12 cellular contexts compared by ENCODE assay signal in the genomic region with DNA sequence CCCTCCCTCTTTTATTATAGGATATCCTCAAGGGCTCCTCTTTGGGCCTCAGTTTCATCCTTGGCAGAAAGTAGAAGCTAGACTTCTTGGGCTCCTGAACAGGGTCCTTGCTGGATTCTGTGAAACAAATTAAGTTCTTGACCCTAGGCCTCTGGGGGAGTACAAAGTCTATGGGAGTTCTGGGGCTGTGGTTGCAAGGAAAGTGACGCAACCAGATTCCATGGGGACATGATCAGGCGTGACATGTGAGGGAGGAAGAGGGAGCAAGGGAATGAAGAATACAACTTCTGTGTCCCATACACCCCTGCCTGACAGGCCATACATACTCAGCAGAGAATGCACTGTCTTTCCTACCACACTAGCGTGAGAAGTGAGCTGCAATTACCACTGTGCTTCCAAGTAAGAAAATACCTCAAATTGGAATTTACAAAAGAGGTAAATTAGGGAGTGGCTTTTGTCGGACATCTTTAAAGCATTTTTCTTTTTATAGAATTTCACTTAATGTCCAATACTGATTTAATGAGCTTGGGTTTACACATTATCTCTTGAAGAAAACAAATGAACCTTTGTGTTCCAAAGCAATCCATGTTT. TPM values are rescaled to one million over a fixed set of nuclear protein-coding genes. Genes with fewer than 3 reads are reported as not detected.
DNase-seq lines count a peak whose midpoint lies in the region; ATAC-seq, FAIRE-seq and TF ChIP-seq lines count a peak whose summit lies in the region.
"Had no signal": no experiment of that assay in that cellular context is flagged by ENCODE, and none has a peak within 500 bp of the region (broad histone marks: within the 10 kb centered on the region; RNA-seq: fewer than 3 reads in every experiment).

No MANE protein-coding gene starts in this region.

- H3K4ac ChIP-seq in H1 (replicated peaks; ENCODE audit: insufficient read length, low read depth, low read length) = peak overlapping the region; percentile 30

- peaks cover 6% of the 10 kb centered on the region for H3F3A ChIP-seq in SK-N-SH (replicated peaks; ENCODE audit: insufficient read depth)

- POLR2A ChIA-PET in SK-N-SH (lab: Yijun Ruan, JAX) (no interaction called here), H1 (lab: Charles Lee; ENCODE audit: partially characterized antibody) (interaction anchor here (0.7 to 2.1 kb wide), 5 partner anchors 9 to 38 kb away, joined by 3 to 4 read pairs (median 4); a partner anchor contains a TSS)

- H4K91ac ChIP-seq in H1 (replicated peaks; ENCODE audit: insufficient read length, low read length) = no peak overlapping the region

- H3K27me3 ChIP-seq in SK-N-SH (ENCODE audit: insufficient read depth) (no peaks in the 10 kb centered on the region), H1 (replicated peaks in 1 of 4; ENCODE audit: control insufficient read depth in 3 of 4, extremely low read depth in 1 of 4, insufficient read depth in 3 of 4, low read length in 3 of 4) (no peaks in the 10 kb centered on the region), lower lobe of right lung (ENCODE audit: low read depth) (no peaks in the 10 kb centered on the region), tibial nerve (no peaks in the 10 kb centered on the region), gastroesophageal sphincter (no peaks in the 10 kb centered on the region)
- H3K27me3 ChIP-seq: esophagus muscularis mucosa had no signal

- no peak overlapping the region for H2BK15ac ChIP-seq in H1 (ENCODE audit: low read length)

- H3K14ac ChIP-seq in H1 (ENCODE audit: insufficient read length) = no peak overlapping the region

- H3K9me2 ChIP-seq in SK-N-SH = no peaks in the 10 kb centered on the region

- peaks cover 2% of the 10 kb centered on the region; the same call in 1 of the 2 replicates for H3K79me1 ChIP-seq in H1 (ENCODE audit: low read depth, low read length)

- H3K36me3 ChIP-seq in SK-N-SH (replicated peaks in 1 of 2; ENCODE audit: control insufficient read depth in 1 of 2, insufficient read depth in 2 of 2, low read length in 1 of 2) = peaks cover 2 to 3% of the 10 kb centered on the region in 2 experiments
- no peaks in the 10 kb centered on the region for H3K36me3 ChIP-seq in H1 (ENCODE audit: control insufficient read depth in 2 of 4, insufficient read depth in 4 of 4, low read length in 3 of 4)
- no peaks in the 10 kb centered on the region for H3K36me3 ChIP-seq in lower lobe of right lung
- no peaks in the 10 kb centered on the region for H3K36me3 ChIP-seq in tibial nerve
- H3K36me3 ChIP-seq in gastroesophageal sphincter = no peaks in the 10 kb centered on the region
- H3K36me3 ChIP-seq: esophagus muscularis mucosa had no signal

- H3K9me3 ChIP-seq in SK-N-SH (no peaks in the 10 kb centered on the region), H1 (ENCODE audit: insufficient read depth in 2 of 2, low read depth in 1 of 2, low read length in 1 of 2) (no peaks in the 10 kb centered on the region), lower lobe of right lung (no peaks in the 10 kb centered on the region), tibial nerve (no peaks in the 10 kb centered on the region), gastroesophageal sphincter (no peaks in the 10 kb centered on the region)
- H3K9me3 ChIP-seq: esophagus muscularis mucosa had no signal

- TF ChIP-seq EP300 in SK-N-SH (IDR thresholded peaks at IDR 0.05; ENCODE audit: borderline replicate concordance in 1 of 2, low read depth in 1 of 2, low read length in 1 of 2) (no peak), H1 (IDR thresholded peaks at IDR 0.05; ENCODE audit: borderline replicate concordance in 1 of 2, low read depth in 2 of 2, low read length in 2 of 2) (no peak), tibial nerve (IDR thresholded peaks at IDR 0.05) (no peak), gastroesophageal sphincter (IDR thresholded peaks at IDR 0.05) (no peak)

- no peak for TF ChIP-seq CTCF in SK-N-SH (IDR thresholded peaks at IDR 0.05)
- TF ChIP-seq CTCF in H1 (IDR thresholded peaks at IDR 0.05; ENCODE audit: control extremely low read depth in 1 of 3, insufficient read depth in 1 of 3, low read depth in 1 of 3, low read length in 3 of 3) = no peak
- no peak for TF ChIP-seq CTCF in lower lobe of right lung (IDR thresholded peaks at IDR 0.05)
- TF ChIP-seq CTCF in tibial nerve (IDR thresholded peaks at IDR 0.05) = no peak
- TF ChIP-seq CTCF in gastroesophageal sphincter (IDR thresholded peaks at IDR 0.05) = no peak

- FAIRE-seq in H1 (lab: Jason Lieb, UNC) = no peak

- H3K4me3 ChIP-seq in SK-N-SH (ENCODE audit: low read depth in 2 of 2, low read length in 1 of 2) (peak overlapping the region in 1 of 2 experiments; percentile 80; a peak in 2 of 4 replicates), H1 (ENCODE audit: extremely low read depth in 1 of 4, insufficient read depth in 2 of 4, low read depth in 3 of 4, low read length in 4 of 4) (no peak overlapping the region), lower lobe of right lung (no peak overlapping the region), tibial nerve (no peak overlapping the region), gastroesophageal sphincter (no peak overlapping the region)
- H3K4me3 ChIP-seq: esophagus muscularis mucosa had no signal

- no peak for DNase-seq in SK-N-SH
- no peak for DNase-seq in H1 (ENCODE audit: low read depth in 1 of 2, low spot score in 2 of 2)
- DNase-seq in lower lobe of right lung = no peak
- no peak for DNase-seq in tibial nerve (ENCODE audit: low spot score in 2 of 2)
- DNase-seq in activated CD4-positive, alpha-beta T cell treated with anti-CD3 and anti-CD28 coated beads, Interleukin-2, amount 50 U/mL, for 1 hour = no peak
- DNase-seq in Kasumi-1 (lab: John Stamatoyannopoulos, UW) = no peak
- DNase-seq: amygdala, retina had no signal

- H2AK5ac ChIP-seq in H1 (ENCODE audit: low read depth, low read length) = 0 out of 2 replicates have a peak overlapping the region, but pooled peaks have one; percentile 32

- H3K18ac ChIP-seq in H1 (ENCODE audit: extremely low read depth, low read length) = no peak overlapping the region

- H3K4me1 ChIP-seq in SK-N-SH (ENCODE audit: control insufficient read depth in 1 of 2, insufficient read depth in 2 of 2, low read depth in 1 of 2, low read length in 1 of 2) (peaks cover 0 to 49% of the 10 kb centered on the region in 2 experiments; a peak in 2 of 4 replicates), H1 (replicated peaks in 1 of 4; ENCODE audit: control insufficient read depth in 3 of 4, insufficient read depth in 4 of 4, low read length in 3 of 4) (peaks cover 0 to 14% (median 6%) of the 10 kb centered on the region in 4 experiments; a peak in 6 of 7 replicates), lower lobe of right lung (peaks cover 70% of the 10 kb centered on the region), tibial nerve (peaks cover 0 to 54% (median 15%) of the 10 kb centered on the region in 4 donors), gastroesophageal sphincter (peaks cover 0 to 51% (median 10%) of the 10 kb centered on the region in 3 donors)

- H3K23me2 ChIP-seq in H1 (ENCODE audit: low read depth, low read length) = no peaks in the 10 kb centered on the region

- H3K4me2 ChIP-seq in SK-N-SH (peak overlapping the region; percentile 95), H1 (ENCODE audit: insufficient read depth in 1 of 2, low read depth in 2 of 2, low read length in 2 of 2) (no peak overlapping the region)

- peaks cover 98% of the 10 kb centered on the region for H3K79me2 ChIP-seq in SK-N-SH (ENCODE audit: insufficient read depth)
- H3K79me2 ChIP-seq in H1 (ENCODE audit: control insufficient read depth in 1 of 2, insufficient read depth in 2 of 2, low read length in 2 of 2) = no peaks in the 10 kb centered on the region

- H2BK5ac ChIP-seq in H1 (ENCODE audit: low read depth, low read length) = no peak overlapping the region

- TF ChIP-seq POLR2A in H1 (IDR thresholded peaks at IDR 0.05; ENCODE audit: control extremely low read depth in 1 of 2, low read depth in 2 of 2, low read length in 2 of 2) (no peak), tibial nerve (IDR thresholded peaks at IDR 0.05) (no peak), gastroesophageal sphincter (IDR thresholded peaks at IDR 0.05) (no peak)

- WGBS in SK-N-SH (ENCODE audit: low lambda C conversion rate) = 93% methylated on average over 4 of the region's 4 CpGs
- WGBS in H1 (ENCODE audit: extremely low coverage in 1 of 2, insufficient coverage in 1 of 2, insufficient read length in 1 of 2, insufficient replicate concordance in 2 of 2, low coverage in 1 of 2, low lambda C conversion rate in 2 of 2, missing lambda C conversion rate in 1 of 2), 2 experiments = 98% methylated on average over 4 of the region's 4 CpGs; no CpG with 5 or more reads in 1 of the 2 experiments
- 44% methylated on average over 4 of the region's 4 CpGs for WGBS in tibial nerve, 2 donors
- 73 to 74% methylated on average over 2 to 4 of the region's 4 CpGs for WGBS in gastroesophageal sphincter (ENCODE audit: low coverage in 1 of 2), 2 donors

- H4K8ac ChIP-seq in H1 (ENCODE audit: extremely low read depth, insufficient read depth, low read length) = no peak overlapping the region

- no peak overlapping the region for H3K27ac ChIP-seq in SK-N-SH (ENCODE audit: low read depth in 2 of 2, low read length in 1 of 2)
- no peak overlapping the region for H3K27ac ChIP-seq in H1 (ENCODE audit: low read depth, low read length)
- H3K27ac ChIP-seq in lower lobe of right lung = peak overlapping the region; percentile 44
- peak overlapping the region in 3 of 4 donors; percentile 43 to 71 (median 68) for H3K27ac ChIP-seq in tibial nerve
- H3K27ac ChIP-seq in gastroesophageal sphincter = no peak overlapping the region
- H3K27ac ChIP-seq: 22Rv1, esophagus muscularis mucosa had no signal

- H3K9ac ChIP-seq in SK-N-SH = no peak overlapping the region
- no peak overlapping the region for H3K9ac ChIP-seq in H1 (replicated peaks in 1 of 4; ENCODE audit: extremely low read depth in 1 of 4, low read depth in 3 of 4, low read length in 3 of 4)

- ATAC-seq in SK-N-SH treated with all-trans-retinoic acid at 6 μM for 48 hours = no peak
- no peak for ATAC-seq in lower lobe of right lung
- ATAC-seq in gastroesophageal sphincter = no peak

- no peak overlapping the region for H3K23ac ChIP-seq in H1 (ENCODE audit: insufficient read length)

- no peak overlapping the region for H4K5ac ChIP-seq in H1 (ENCODE audit: insufficient read length, low read depth, low read length)

- peaks cover 4% of the 10 kb centered on the region; the same call in 1 of the 2 replicates for H4K20me1 ChIP-seq in SK-N-SH (ENCODE audit: insufficient read depth)
- peaks cover 0 to 2% of the 10 kb centered on the region in 2 experiments for H4K20me1 ChIP-seq in H1 (replicated peaks in 1 of 2; ENCODE audit: control insufficient read depth in 1 of 2, insufficient read depth in 2 of 2, low read length in 2 of 2)

- H2BK20ac ChIP-seq in H1 (ENCODE audit: low read length) = no peak overlapping the region

- no peak overlapping the region for H2BK12ac ChIP-seq in H1 (ENCODE audit: low read depth, low read length)

- intact Hi-C loops in lower lobe of right lung (cut with DNase I) = no loop called here

- no peak overlapping the region for H3K56ac ChIP-seq in H1 (replicated peaks; ENCODE audit: insufficient read length, low read depth, low read length)

- no peak overlapping the region for H2BK120ac ChIP-seq in H1 (replicated peaks; ENCODE audit: low read depth, low read length)

- no peak overlapping the region for H2AFZ ChIP-seq in SK-N-SH (ENCODE audit: low read depth)
- H2AFZ ChIP-seq in H1 (ENCODE audit: low read length) = no peak overlapping the region

- CTCF ChIA-PET in SK-N-SH (lab: Yijun Ruan, JAX) (interaction anchor here (1.2 to 8.1 kb wide), 5 partner anchors 9 to 162 kb away, joined by 3 to 85 read pairs (median 8); a partner anchor contains a TSS), H1 (lab: Charles Lee; ENCODE audit: partially characterized antibody) (interaction anchor here (0.6 to 3.9 kb wide), 13 partner anchors 12 to 388 kb away, joined by 3 to 22 read pairs (median 4); a partner anchor contains a TSS)

- no peak for TF ChIP-seq RAD21 in SK-N-SH (IDR thresholded peaks at IDR 0.05; ENCODE audit: low read length)
- TF ChIP-seq RAD21 in H1 (IDR thresholded peaks at IDR 0.05 in 1 of 2, conservative IDR thresholded peaks at IDR 0.05 in 1 of 2; ENCODE audit: low read depth in 2 of 2, low read length in 2 of 2) = no peak

RNA-seq across cellular contexts. Expression of a gene that starts 38.7 kb away (rescaled TPM):
- polyA plus RNA-seq in SK-N-SH (2012; rRNA removed) = 9.8 and 10.7 TPM in 2 replicates
- 8.0 and 8.6 TPM in 2 replicates for polyA plus RNA-seq in SK-N-SH (2012; cell fraction: cytosol; rRNA removed)
- polyA plus RNA-seq in SK-N-SH (2012; cell fraction: nucleus; rRNA removed) = 41.7 and 60.0 TPM in 2 replicates
- total RNA-seq in H1 (2021; fragmentation: NEBNext Ultra II Directional; extraction: Animal tissue kit (Norgen Biotek cat#: 25700)) = 37.6 and 41.1 TPM in 2 replicates
- polyA plus RNA-seq in H1 (2011; rRNA removed) = 13.2 and 25.6 TPM in 2 replicates
- 17.9 TPM for polyA plus RNA-seq in H1 (2011; cell fraction: cytosol; rRNA removed)
- 39.1 TPM for polyA plus RNA-seq in H1 (2011; cell fraction: nucleus; rRNA removed)
- polyA plus RNA-seq in H1 (2012, experiment 1 of 2) = 32.5 to 35.2 TPM (median 35.1 TPM) in 4 replicates
- polyA plus RNA-seq in H1 (2012, experiment 2 of 2) = 22.3 TPM
- 23.1 TPM for polyA plus RNA-seq in H1 (2013, experiment 1 of 2)
- 23.2 TPM for polyA plus RNA-seq in H1 (2013, experiment 2 of 2)
- polyA minus RNA-seq in H1 (2011; rRNA and poly(A)+ RNA removed) = 19.1 and 23.2 TPM in 2 replicates
- polyA minus RNA-seq in H1 (2011; cell fraction: cytosol; rRNA and poly(A)+ RNA removed) = 19.9 TPM
- 26.2 TPM for polyA minus RNA-seq in H1 (2011; cell fraction: nucleus; rRNA and poly(A)+ RNA removed)
- total RNA-seq in lower lobe of right lung = 61.2 TPM
- total RNA-seq in tibial nerve = 10 to 100 TPM; 50.0 to 67.2 (median 56.9) TPM
- total RNA-seq in gastroesophageal sphincter = 10 to 100 TPM; 13.4 to 19.1 (median 15.9) TPM

RNA-seq across cellular contexts. Expression of a gene that starts 41.5 kb away (rescaled TPM):
- polyA plus RNA-seq in SK-N-SH (2012; rRNA removed) = 8.6 and 11.3 TPM in 2 replicates
- polyA plus RNA-seq in SK-N-SH (2012; cell fraction: cytosol; rRNA removed) = 6.6 and 8.7 TPM in 2 replicates
- polyA plus RNA-seq in SK-N-SH (2012; cell fraction: nucleus; rRNA removed) = 9.5 and 13.2 TPM in 2 replicates
- total RNA-seq in H1 (2021; fragmentation: NEBNext Ultra II Directional; extraction: Animal tissue kit (Norgen Biotek cat#: 25700)) = 1.3 and 1.5 TPM in 2 replicates
- 0.66 and 1.00 TPM in 2 replicates for polyA plus RNA-seq in H1 (2011; rRNA removed)
- 1.7 TPM for polyA plus RNA-seq in H1 (2011; cell fraction: cytosol; rRNA removed)
- polyA plus RNA-seq in H1 (2011; cell fraction: nucleus; rRNA removed) = 1.8 TPM
- polyA plus RNA-seq in H1 (2012, experiment 1 of 2) = 0.94 to 1.4 TPM (median 1.2 TPM) in 4 replicates
- 0.79 TPM for polyA plus RNA-seq in H1 (2012, experiment 2 of 2)
- polyA plus RNA-seq in H1 (2013, experiment 1 of 2) = 0.95 TPM
- polyA plus RNA-seq in H1 (2013, experiment 2 of 2) = 1.3 TPM
- polyA minus RNA-seq in H1 (2011; rRNA and poly(A)+ RNA removed) = 0.46 and 0.76 TPM in 2 replicates
- polyA minus RNA-seq in H1 (2011; cell fraction: cytosol; rRNA and poly(A)+ RNA removed) = 2.1 TPM
- polyA minus RNA-seq in H1 (2011; cell fraction: nucleus; rRNA and poly(A)+ RNA removed) = 3.9 TPM
- 54.9 TPM for total RNA-seq in lower lobe of right lung
- total RNA-seq in tibial nerve = 100 to 1,000 TPM in 1 of 4 donors, 10 to 100 TPM in 3; 54.8 to 106 (median 80.5) TPM
- 10 to 100 TPM; 28.8 to 53.7 (median 37.8) TPM for total RNA-seq in gastroesophageal sphincter

Comparison
In these comparisons a context has a peak if more than half of its experiments do, and no peak if none do; other contexts are left out.
1. H3K27ac ChIP-seq: peak in lower lobe of right lung (single experiment) and tibial nerve (3 of 4); none in SK-N-SH (0 of 2), H1 (single experiment) and gastroesophageal sphincter (0 of 4).
2. RNA of a gene that starts 41.5 kb away (total RNA-seq): 54.8 to 106 TPM in tibial nerve, 54.9 TPM in lower lobe of right lung (single experiment) and 28.8 to 53.7 TPM in gastroesophageal sphincter; 1.3 to 1.5 TPM in H1; every median in the first group is over 10 times any median in the second.